ENCODE assay signal across 1 cellular context in the genomic region with DNA sequence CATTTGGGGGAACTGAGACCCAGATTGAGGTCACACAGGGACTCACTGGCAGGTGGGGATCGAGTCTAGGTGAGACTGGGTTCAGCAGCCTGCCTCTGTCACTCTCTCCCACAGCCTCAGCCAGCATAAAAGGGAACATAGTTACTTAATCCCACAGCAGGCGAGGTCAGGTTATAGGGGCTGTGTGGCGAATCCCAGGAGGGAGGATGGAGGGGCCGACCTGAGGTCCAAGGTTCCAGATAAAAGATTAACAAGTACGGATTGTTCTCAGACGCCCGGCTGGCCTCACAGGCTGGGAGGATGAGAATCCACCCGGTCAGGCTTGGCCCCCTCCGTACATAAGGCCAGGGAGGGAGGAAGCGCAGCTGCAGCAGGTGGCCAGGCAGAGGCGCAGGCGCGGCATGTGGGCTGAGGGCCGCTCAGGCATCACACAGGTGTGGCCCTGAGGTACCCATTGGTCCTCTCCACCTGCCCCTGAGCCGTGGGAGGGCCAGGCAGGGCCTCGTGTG.
TF ChIP-seq lines count a peak whose summit lies in the region.

No MANE protein-coding gene starts in this region.

TF ChIP-seq in HepG2, 621 proteins besides CTCF, POLR2A, EP300 and RAD21 (continued from another document and continues in another):
- TF ChIP-seq, protein P1, sequence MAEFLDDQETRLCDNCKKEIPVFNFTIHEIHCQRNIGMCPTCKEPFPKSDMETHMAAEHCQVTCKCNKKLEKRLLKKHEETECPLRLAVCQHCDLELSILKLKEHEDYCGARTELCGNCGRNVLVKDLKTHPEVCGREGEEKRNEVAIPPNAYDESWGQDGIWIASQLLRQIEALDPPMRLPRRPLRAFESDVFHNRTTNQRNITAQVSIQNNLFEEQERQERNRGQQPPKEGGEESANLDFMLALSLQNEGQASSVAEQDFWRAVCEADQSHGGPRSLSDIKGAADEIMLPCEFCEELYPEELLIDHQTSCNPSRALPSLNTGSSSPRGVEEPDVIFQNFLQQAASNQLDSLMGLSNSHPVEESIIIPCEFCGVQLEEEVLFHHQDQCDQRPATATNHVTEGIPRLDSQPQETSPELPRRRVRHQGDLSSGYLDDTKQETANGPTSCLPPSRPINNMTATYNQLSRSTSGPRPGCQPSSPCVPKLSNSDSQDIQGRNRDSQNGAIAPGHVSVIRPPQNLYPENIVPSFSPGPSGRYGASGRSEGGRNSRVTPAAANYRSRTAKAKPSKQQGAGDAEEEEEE (CRISPR knock-in tag; IDR thresholded peaks at IDR 0.05; ENCODE audit: borderline replicate concordance), result no peak
- TF ChIP-seq ATAD3A (CRISPR knock-in tag; IDR thresholded peaks at IDR 0.05), result no peak
- no peak for TF ChIP-seq ZNF530 (CRISPR knock-in tag; IDR thresholded peaks at IDR 0.05; ENCODE audit: low read depth)
- no peak for TF ChIP-seq ZNF558 (CRISPR knock-in tag; IDR thresholded peaks at IDR 0.05; ENCODE audit: borderline replicate concordance)
- peak; percentile 31; the same call in 1 of the 2 replicates for TF ChIP-seq THAP11 (CRISPR knock-in tag; IDR thresholded peaks at IDR 0.05)
- no peak for TF ChIP-seq SOX6 (IDR thresholded peaks at IDR 0.05)
- peak; percentile 81 for TF ChIP-seq SOX6 (CRISPR knock-in tag; IDR thresholded peaks at IDR 0.05)
- no peak for TF ChIP-seq SIN3B (IDR thresholded peaks at IDR 0.05; ENCODE audit: low read length)
- no peak for TF ChIP-seq ZNF549 (CRISPR knock-in tag; IDR thresholded peaks at IDR 0.05)
- no peak for TF ChIP-seq ZNF484 (CRISPR knock-in tag; IDR thresholded peaks at IDR 0.05; ENCODE audit: borderline replicate concordance, low read depth)
- TF ChIP-seq KLF16 (CRISPR knock-in tag; IDR thresholded peaks at IDR 0.05), result no peak; a peak in 1 of 4 replicates
- TF ChIP-seq RBAK (CRISPR knock-in tag; IDR thresholded peaks at IDR 0.05), result peak; percentile 32; the same call in 1 of the 2 replicates
- peak; percentile 55; the same call in 1 of the 2 replicates for TF ChIP-seq KDM2A (CRISPR knock-in tag; IDR thresholded peaks at IDR 0.05; ENCODE audit: borderline replicate concordance, low read depth)
- TF ChIP-seq, protein P2, sequence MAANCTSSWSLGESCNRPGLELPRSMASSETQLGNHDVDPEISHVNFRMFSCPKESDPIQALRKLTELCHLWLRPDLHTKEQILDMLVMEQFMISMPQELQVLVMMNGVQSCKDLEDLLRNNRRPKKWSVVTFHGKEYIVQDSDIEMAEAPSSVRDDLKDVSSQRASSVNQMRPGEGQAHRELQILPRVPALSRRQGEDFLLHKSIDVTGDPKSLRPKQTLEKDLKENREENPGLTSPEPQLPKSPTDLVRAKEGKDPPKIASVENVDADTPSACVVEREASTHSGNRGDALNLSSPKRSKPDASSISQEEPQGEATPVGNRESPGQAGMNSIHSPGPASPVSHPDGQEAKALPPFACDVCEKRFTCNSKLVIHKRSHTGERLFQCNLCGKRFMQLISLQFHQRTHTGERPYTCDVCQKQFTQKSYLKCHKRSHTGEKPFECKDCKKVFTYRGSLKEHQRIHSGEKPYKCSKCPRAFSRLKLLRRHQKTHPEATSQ (CRISPR knock-in tag; IDR thresholded peaks at IDR 0.05; ENCODE audit: borderline replicate concordance), result no peak
- TF ChIP-seq, protein P3, sequence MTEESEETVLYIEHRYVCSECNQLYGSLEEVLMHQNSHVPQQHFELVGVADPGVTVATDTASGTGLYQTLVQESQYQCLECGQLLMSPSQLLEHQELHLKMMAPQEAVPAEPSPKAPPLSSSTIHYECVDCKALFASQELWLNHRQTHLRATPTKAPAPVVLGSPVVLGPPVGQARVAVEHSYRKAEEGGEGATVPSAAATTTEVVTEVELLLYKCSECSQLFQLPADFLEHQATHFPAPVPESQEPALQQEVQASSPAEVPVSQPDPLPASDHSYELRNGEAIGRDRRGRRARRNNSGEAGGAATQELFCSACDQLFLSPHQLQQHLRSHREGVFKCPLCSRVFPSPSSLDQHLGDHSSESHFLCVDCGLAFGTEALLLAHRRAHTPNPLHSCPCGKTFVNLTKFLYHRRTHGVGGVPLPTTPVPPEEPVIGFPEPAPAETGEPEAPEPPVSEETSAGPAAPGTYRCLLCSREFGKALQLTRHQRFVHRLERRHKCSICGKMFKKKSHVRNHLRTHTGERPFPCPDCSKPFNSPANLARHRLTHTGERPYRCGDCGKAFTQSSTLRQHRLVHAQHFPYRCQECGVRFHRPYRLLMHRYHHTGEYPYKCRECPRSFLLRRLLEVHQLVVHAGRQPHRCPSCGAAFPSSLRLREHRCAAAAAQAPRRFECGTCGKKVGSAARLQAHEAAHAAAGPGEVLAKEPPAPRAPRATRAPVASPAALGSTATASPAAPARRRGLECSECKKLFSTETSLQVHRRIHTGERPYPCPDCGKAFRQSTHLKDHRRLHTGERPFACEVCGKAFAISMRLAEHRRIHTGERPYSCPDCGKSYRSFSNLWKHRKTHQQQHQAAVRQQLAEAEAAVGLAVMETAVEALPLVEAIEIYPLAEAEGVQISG (CRISPR knock-in tag; IDR thresholded peaks at IDR 0.05), result peak; percentile 61
- peak; percentile 67 for TF ChIP-seq REPIN1 (CRISPR knock-in tag; IDR thresholded peaks at IDR 0.05; ENCODE audit: borderline replicate concordance, low read depth)
- TF ChIP-seq SIX1 (CRISPR knock-in tag; IDR thresholded peaks at IDR 0.05; ENCODE audit: borderline replicate concordance), result peak; percentile 35; the same call in 1 of the 2 replicates
- TF ChIP-seq ZNF496 (CRISPR knock-in tag; IDR thresholded peaks at IDR 0.05; ENCODE audit: insufficient replicate concordance), result no peak
- TF ChIP-seq, protein P4, sequence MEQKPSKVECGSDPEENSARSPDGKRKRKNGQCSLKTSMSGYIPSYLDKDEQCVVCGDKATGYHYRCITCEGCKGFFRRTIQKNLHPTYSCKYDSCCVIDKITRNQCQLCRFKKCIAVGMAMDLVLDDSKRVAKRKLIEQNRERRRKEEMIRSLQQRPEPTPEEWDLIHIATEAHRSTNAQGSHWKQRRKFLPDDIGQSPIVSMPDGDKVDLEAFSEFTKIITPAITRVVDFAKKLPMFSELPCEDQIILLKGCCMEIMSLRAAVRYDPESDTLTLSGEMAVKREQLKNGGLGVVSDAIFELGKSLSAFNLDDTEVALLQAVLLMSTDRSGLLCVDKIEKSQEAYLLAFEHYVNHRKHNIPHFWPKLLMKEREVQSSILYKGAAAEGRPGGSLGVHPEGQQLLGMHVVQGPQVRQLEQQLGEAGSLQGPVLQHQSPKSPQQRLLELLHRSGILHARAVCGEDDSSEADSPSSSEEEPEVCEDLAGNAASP (CRISPR knock-in tag; IDR thresholded peaks at IDR 0.05; ENCODE audit: borderline replicate concordance), result peak; percentile 77; the same call in 1 of the 2 replicates
- TF ChIP-seq, protein P5, sequence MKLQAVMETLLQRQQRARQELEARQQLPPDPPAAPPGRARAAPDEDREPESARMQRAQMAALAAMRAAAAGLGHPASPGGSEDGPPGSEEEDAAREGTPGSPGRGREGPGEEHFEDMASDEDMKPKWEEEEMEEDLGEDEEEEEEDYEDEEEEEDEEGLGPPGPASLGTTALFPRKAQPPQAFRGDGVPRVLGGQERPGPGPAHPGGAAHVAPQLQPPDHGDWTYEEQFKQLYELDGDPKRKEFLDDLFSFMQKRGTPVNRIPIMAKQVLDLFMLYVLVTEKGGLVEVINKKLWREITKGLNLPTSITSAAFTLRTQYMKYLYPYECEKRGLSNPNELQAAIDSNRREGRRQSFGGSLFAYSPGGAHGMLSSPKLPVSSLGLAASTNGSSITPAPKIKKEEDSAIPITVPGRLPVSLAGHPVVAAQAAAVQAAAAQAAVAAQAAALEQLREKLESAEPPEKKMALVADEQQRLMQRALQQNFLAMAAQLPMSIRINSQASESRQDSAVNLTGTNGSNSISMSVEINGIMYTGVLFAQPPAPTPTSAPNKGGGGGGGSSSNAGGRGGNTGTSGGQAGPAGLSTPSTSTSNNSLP (IDR thresholded peaks at IDR 0.05; ENCODE audit: low read depth, low read length), result peak; percentile 47; the same call in 1 of the 2 replicates
- TF ChIP-seq HOXA3 (CRISPR knock-in tag; IDR thresholded peaks at IDR 0.05), result peak; percentile 34
- TF ChIP-seq, protein P6, sequence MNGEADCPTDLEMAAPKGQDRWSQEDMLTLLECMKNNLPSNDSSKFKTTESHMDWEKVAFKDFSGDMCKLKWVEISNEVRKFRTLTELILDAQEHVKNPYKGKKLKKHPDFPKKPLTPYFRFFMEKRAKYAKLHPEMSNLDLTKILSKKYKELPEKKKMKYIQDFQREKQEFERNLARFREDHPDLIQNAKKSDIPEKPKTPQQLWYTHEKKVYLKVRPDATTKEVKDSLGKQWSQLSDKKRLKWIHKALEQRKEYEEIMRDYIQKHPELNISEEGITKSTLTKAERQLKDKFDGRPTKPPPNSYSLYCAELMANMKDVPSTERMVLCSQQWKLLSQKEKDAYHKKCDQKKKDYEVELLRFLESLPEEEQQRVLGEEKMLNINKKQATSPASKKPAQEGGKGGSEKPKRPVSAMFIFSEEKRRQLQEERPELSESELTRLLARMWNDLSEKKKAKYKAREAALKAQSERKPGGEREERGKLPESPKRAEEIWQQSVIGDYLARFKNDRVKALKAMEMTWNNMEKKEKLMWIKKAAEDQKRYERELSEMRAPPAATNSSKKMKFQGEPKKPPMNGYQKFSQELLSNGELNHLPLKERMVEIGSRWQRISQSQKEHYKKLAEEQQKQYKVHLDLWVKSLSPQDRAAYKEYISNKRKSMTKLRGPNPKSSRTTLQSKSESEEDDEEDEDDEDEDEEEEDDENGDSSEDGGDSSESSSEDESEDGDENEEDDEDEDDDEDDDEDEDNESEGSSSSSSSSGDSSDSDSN (CRISPR knock-in tag; IDR thresholded peaks at IDR 0.05), result peak; percentile 67
- TF ChIP-seq ZNF614 (CRISPR knock-in tag; IDR thresholded peaks at IDR 0.05; ENCODE audit: borderline replicate concordance), result no peak; the same call in 1 of the 2 replicates
- TF ChIP-seq, protein P7, sequence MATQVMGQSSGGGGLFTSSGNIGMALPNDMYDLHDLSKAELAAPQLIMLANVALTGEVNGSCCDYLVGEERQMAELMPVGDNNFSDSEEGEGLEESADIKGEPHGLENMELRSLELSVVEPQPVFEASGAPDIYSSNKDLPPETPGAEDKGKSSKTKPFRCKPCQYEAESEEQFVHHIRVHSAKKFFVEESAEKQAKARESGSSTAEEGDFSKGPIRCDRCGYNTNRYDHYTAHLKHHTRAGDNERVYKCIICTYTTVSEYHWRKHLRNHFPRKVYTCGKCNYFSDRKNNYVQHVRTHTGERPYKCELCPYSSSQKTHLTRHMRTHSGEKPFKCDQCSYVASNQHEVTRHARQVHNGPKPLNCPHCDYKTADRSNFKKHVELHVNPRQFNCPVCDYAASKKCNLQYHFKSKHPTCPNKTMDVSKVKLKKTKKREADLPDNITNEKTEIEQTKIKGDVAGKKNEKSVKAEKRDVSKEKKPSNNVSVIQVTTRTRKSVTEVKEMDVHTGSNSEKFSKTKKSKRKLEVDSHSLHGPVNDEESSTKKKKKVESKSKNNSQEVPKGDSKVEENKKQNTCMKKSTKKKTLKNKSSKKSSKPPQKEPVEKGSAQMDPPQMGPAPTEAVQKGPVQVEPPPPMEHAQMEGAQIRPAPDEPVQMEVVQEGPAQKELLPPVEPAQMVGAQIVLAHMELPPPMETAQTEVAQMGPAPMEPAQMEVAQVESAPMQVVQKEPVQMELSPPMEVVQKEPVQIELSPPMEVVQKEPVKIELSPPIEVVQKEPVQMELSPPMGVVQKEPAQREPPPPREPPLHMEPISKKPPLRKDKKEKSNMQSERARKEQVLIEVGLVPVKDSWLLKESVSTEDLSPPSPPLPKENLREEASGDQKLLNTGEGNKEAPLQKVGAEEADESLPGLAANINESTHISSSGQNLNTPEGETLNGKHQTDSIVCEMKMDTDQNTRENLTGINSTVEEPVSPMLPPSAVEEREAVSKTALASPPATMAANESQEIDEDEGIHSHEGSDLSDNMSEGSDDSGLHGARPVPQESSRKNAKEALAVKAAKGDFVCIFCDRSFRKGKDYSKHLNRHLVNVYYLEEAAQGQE (IDR thresholded peaks at IDR 0.05; ENCODE audit: borderline replicate concordance in 1 of 2, low read depth in 1 of 2, low read length in 2 of 2), result 0 out of 4 replicates have a peak, but pooled peaks of 1 of the 2 experiments have one; percentile 13
- TF ChIP-seq ZBTB20 (CRISPR knock-in tag; IDR thresholded peaks at IDR 0.05; ENCODE audit: borderline replicate concordance, low read depth), result peak; percentile 22; the same call in 1 of the 2 replicates
- TF ChIP-seq ZNF7 (CRISPR knock-in tag; IDR thresholded peaks at IDR 0.05), result peak; percentile 76
- TF ChIP-seq, protein P8, sequence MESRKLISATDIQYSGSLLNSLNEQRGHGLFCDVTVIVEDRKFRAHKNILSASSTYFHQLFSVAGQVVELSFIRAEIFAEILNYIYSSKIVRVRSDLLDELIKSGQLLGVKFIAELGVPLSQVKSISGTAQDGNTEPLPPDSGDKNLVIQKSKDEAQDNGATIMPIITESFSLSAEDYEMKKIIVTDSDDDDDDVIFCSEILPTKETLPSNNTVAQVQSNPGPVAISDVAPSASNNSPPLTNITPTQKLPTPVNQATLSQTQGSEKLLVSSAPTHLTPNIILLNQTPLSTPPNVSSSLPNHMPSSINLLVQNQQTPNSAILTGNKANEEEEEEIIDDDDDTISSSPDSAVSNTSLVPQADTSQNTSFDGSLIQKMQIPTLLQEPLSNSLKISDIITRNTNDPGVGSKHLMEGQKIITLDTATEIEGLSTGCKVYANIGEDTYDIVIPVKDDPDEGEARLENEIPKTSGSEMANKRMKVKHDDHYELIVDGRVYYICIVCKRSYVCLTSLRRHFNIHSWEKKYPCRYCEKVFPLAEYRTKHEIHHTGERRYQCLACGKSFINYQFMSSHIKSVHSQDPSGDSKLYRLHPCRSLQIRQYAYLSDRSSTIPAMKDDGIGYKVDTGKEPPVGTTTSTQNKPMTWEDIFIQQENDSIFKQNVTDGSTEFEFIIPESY (CRISPR knock-in tag; IDR thresholded peaks at IDR 0.05), result no peak
- no peak for TF ChIP-seq ZNF841 (CRISPR knock-in tag; IDR thresholded peaks at IDR 0.05; ENCODE audit: borderline replicate concordance)
- TF ChIP-seq, protein P9, sequence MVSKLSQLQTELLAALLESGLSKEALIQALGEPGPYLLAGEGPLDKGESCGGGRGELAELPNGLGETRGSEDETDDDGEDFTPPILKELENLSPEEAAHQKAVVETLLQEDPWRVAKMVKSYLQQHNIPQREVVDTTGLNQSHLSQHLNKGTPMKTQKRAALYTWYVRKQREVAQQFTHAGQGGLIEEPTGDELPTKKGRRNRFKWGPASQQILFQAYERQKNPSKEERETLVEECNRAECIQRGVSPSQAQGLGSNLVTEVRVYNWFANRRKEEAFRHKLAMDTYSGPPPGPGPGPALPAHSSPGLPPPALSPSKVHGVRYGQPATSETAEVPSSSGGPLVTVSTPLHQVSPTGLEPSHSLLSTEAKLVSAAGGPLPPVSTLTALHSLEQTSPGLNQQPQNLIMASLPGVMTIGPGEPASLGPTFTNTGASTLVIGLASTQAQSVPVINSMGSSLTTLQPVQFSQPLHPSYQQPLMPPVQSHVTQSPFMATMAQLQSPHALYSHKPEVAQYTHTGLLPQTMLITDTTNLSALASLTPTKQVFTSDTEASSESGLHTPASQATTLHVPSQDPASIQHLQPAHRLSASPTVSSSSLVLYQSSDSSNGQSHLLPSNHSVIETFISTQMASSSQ (IDR thresholded peaks at IDR 0.05; ENCODE audit: low read depth), result peak; percentile 66; the same call in 1 of the 2 replicates
- TF ChIP-seq, protein P9 (CRISPR knock-in tag; IDR thresholded peaks at IDR 0.05; ENCODE audit: borderline replicate concordance), result peak; percentile 85; the same call in 1 of the 2 replicates
